Comparison of ENCODE assay signal across 15 cellular contexts in genomic region chr10:565676-566075, GRCh38.
DNase-seq lines count a peak whose midpoint lies in the region; ATAC-seq and TF ChIP-seq lines count a peak whose summit lies in the region.
"Had no signal": no experiment of that assay in that cellular context is flagged by ENCODE, and none has a peak within 500 bp of the region (broad histone marks: within the 10 kb centered on the region; RNA-seq: fewer than 3 reads in every experiment).

No MANE protein-coding gene starts in this region.

- ATAC-seq in left ventricle myocardium superior (no peak), lower lobe of right lung (no peak), left colon (no peak)

- no peaks in the 10 kb centered on the region for H3K36me3 ChIP-seq in lower lobe of right lung
- H3K36me3 ChIP-seq: HAP-1 had no signal

- no peak overlapping the region for H3K27ac ChIP-seq in coronary artery
- no peak overlapping the region for H3K27ac ChIP-seq in lower lobe of right lung
- H3K27ac ChIP-seq: 22Rv1, BLaER1 had no signal

- intact Hi-C loops in cardiac septum (cut with DNase I) = no loop called here
- intact Hi-C loops in left ventricle myocardium superior (cut with micrococcal nuclease) = no loop called here
- intact Hi-C loops in lower lobe of right lung (cut with DNase I) = no loop called here
- intact Hi-C loops in left colon (cut with DNase I, micrococcal nuclease) = no loop called here

- peaks cover 18% of the 10 kb centered on the region for H3K9me3 ChIP-seq in lower lobe of right lung

- H3K4me3 ChIP-seq in coronary artery = no peak overlapping the region
- H3K4me3 ChIP-seq in lower lobe of right lung = no peak overlapping the region
- H3K4me3 ChIP-seq: BLaER1, HAP-1 had no signal

- no peaks in the 10 kb centered on the region for H3K4me1 ChIP-seq in lower lobe of right lung
- H3K4me1 ChIP-seq: HAP-1 had no signal

- TF ChIP-seq CTCF in coronary artery (IDR thresholded peaks at IDR 0.05) = no peak
- no peak for TF ChIP-seq CTCF in lower lobe of right lung (IDR thresholded peaks at IDR 0.05)

- no peaks in the 10 kb centered on the region for H3K27me3 ChIP-seq in lower lobe of right lung (ENCODE audit: low read depth)
- H3K27me3 ChIP-seq: BLaER1 had no signal

- DNase-seq in cardiac septum (ENCODE audit: low spot score) (peak; percentile 62), left ventricle myocardium superior (no peak), coronary artery (ENCODE audit: low spot score) (peak; percentile 62), lower lobe of right lung (peak; percentile 14), left colon (no peak), NCI-H1694 (lab: John Stamatoyannopoulos, UW) (no peak), A172 (ENCODE audit: low spot score) (no peak)
- DNase-seq: CD4-positive, alpha-beta memory T cell; DMS153; DMS79; GDM1; GOT3 had no signal

Comparison
In these comparisons a context has a peak if more than half of its experiments do, and no peak if none do; other contexts are left out.
1. DNase-seq: peak in cardiac septum (single experiment), coronary artery (single experiment) and lower lobe of right lung (single experiment); none in left ventricle myocardium superior (single experiment), left colon (0 of 2), NCI-H1694 (single experiment) and A172 (single experiment).